25 cellular contexts compared by ENCODE assay signal in the genomic region with DNA sequence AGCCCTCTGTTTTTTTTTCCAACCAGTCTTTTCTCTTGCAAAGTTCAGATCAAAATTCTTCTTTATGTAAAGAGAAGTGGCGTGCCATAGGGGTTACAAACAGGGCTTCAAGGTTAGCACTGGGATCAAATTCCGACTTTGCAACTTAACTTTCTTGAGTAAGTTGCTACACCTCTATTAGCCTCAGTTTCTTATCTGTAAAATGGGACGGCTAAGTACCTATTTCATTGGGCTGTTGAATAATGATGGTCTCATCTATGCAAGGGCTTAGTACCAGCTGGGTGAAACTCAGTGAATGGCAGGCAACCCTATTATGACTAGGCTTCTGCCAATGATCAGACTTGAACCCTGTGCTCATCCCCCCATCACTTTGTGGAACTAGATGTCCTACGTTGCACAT. TPM values are rescaled to one million over a fixed set of nuclear protein-coding genes. Genes with fewer than 3 reads are reported as not detected.
DNase-seq lines count a peak whose midpoint lies in the region; ATAC-seq, FAIRE-seq and TF ChIP-seq lines count a peak whose summit lies in the region.
"Had no signal": no experiment of that assay in that cellular context is flagged by ENCODE, and none has a peak within 500 bp of the region (broad histone marks: within the 10 kb centered on the region; RNA-seq: fewer than 3 reads in every experiment).

No MANE protein-coding gene starts in this region.

- H3K4me3 ChIP-seq in HepG2 (replicated peaks in 1 of 3; ENCODE audit: insufficient read depth in 1 of 3, low read depth in 2 of 3, low read length in 3 of 3) = no peak overlapping the region
- H3K4me3 ChIP-seq in right lobe of liver = no peak overlapping the region
- no peak overlapping the region for H3K4me3 ChIP-seq in choroid plexus epithelial cell (ENCODE audit: low read depth, low read length)
- no peak overlapping the region for H3K4me3 ChIP-seq in naive thymus-derived CD4-positive, alpha-beta T cell (ENCODE audit: low read length)
- no peak overlapping the region for H3K4me3 ChIP-seq in mucosa of descending colon
- no peak overlapping the region for H3K4me3 ChIP-seq in transverse colon
- H3K4me3 ChIP-seq: hepatocyte, MG63, SJSA1 had no signal

- H3K4me1 ChIP-seq in HepG2 (ENCODE audit: insufficient read depth, low read length) = peaks cover 43% of the 10 kb centered on the region
- H3K4me1 ChIP-seq in right lobe of liver = peaks cover 0 to 9% (median 0%) of the 10 kb centered on the region in 4 donors
- H3K4me1 ChIP-seq in naive thymus-derived CD4-positive, alpha-beta T cell (ENCODE audit: control insufficient read depth in 2 of 2, insufficient read depth in 2 of 2, low read length in 2 of 2) = peaks cover 42 to 46% of the 10 kb centered on the region in 2 donors
- peaks cover 6% of the 10 kb centered on the region for H3K4me1 ChIP-seq in mucosa of descending colon (ENCODE audit: low read depth)
- H3K4me1 ChIP-seq in transverse colon = peaks cover 0 to 18% (median 7%) of the 10 kb centered on the region in 4 donors

- H3K79me2 ChIP-seq in HepG2 (ENCODE audit: insufficient read depth, low read length) = no peaks in the 10 kb centered on the region
- H3K79me2 ChIP-seq: hepatocyte had no signal

- ATAC-seq in HepG2 (no peak), right lobe of liver (no peak), mucosa of descending colon (no peak)
- no peak for ATAC-seq in naive thymus-derived CD4-positive, alpha-beta T cell
- ATAC-seq: activated CD4-positive, CD25-positive, alpha-beta regulatory T cell treated with anti-CD3 and anti-CD28 coated beads, Interleukin-2, amount 50 U/mL, for 24 hours; activated naive CD4-positive, alpha-beta T cell treated with anti-CD3 and anti-CD28 coated beads, Interleukin-2, amount 50 U/mL, for 72 hours had no signal

- H3K27me3 ChIP-seq in HepG2 (ENCODE audit: control insufficient read depth in 1 of 2, insufficient read depth in 2 of 2, low read length in 2 of 2) = peaks cover 3 to 17% of the 10 kb centered on the region in 2 experiments; a peak in 3 of 5 replicates
- no peaks in the 10 kb centered on the region for H3K27me3 ChIP-seq in right lobe of liver
- H3K27me3 ChIP-seq in naive thymus-derived CD4-positive, alpha-beta T cell (ENCODE audit: control insufficient read depth in 2 of 2, insufficient read depth in 2 of 2, low read length in 2 of 2) = no peaks in the 10 kb centered on the region
- H3K27me3 ChIP-seq in transverse colon = no peaks in the 10 kb centered on the region
- H3K27me3 ChIP-seq: hepatocyte, MG63, SJSA1 had no signal

- intact Hi-C loops in HepG2 (cut with micrococcal nuclease; ENCODE audit: unreplicated experiment) = loop anchor here (2.0 kb wide), 1 partner anchor 16 kb away; no protein-coding TSS in a partner anchor
- intact Hi-C loops in right lobe of liver (cut with DNase I) = no loop called here
- intact Hi-C loops in naive thymus-derived CD4-positive, alpha-beta T cell (cut with micrococcal nuclease) = no loop called here
- intact Hi-C loops in mucosa of descending colon (cut with DNase I, micrococcal nuclease) = loop anchor here in 1 of 2 donors (5.0 kb wide), 1 partner anchor 43 kb away; no protein-coding TSS in a partner anchor
- intact Hi-C loops in transverse colon (cut with DNase I; ENCODE audit: low total_unique reads) = no loop called here

- no peak overlapping the region for H2AFZ ChIP-seq in HepG2 (ENCODE audit: low read length)
- H2AFZ ChIP-seq: hepatocyte had no signal

- in situ Hi-C loops in HepG2 (cut with HindIII; ENCODE audit: extremely low pct_ligation_motif_present, low pct_unique_long_range_greater_than_20kb) = loop anchor here (5.0 kb wide), 1 partner anchor 43 kb away; no protein-coding TSS in a partner anchor
- in situ Hi-C loops in transverse colon (cut with MboI; ENCODE audit: low pct_ligation_motif_present in 1 of 4, low pct_unique_long_range_greater_than_20kb in 1 of 4, low sequenced_read_pairs in 3 of 4) = loop anchor here in 1 of 4 donors (5.0 kb wide), 1 partner anchor 43 kb away; no protein-coding TSS in a partner anchor

- H3K4me3 Mint-ChIP-seq in naive thymus-derived CD4-positive, alpha-beta T cell = peak overlapping the region in 3 of 10 donors; percentile 1 to 20 (median 14)
- H3K4me3 Mint-ChIP-seq: activated CD4-positive, alpha-beta memory T cell treated with anti-CD3 and anti-CD28 coated beads, Interleukin-2, amount 10 ng/mL, durations not matched to agents 7 days and 5 days; CD14-positive monocyte; naive B cell had no signal

- DNase-seq in HepG2 (ENCODE audit: low spot score) (no peak), right lobe of liver (no peak), choroid plexus epithelial cell (ENCODE audit: low read depth) (peak; percentile 6), mucosa of descending colon (no peak), transverse colon (no peak), GOT3 (lab: John Stamatoyannopoulos, UW) (no peak)
- DNase-seq in naive thymus-derived CD4-positive, alpha-beta T cell = no peak
- DNase-seq in activated CD8-positive, alpha-beta memory T cell treated with anti-CD3 and anti-CD28 coated beads, Interleukin-2, amount 50 U/mL, for 48 hours = no peak
- DNase-seq: activated CD4-positive, alpha-beta memory T cell treated with anti-CD3 and anti-CD28 coated beads, Interleukin-2, amount 10 ng/mL, durations not matched to agents 7 days and 5 days; cerebellar nuclear complex; KG1; MG63; naive B cell; NCI-H1417; NCI-H2029 treated with DMSO at 0.1 percent for 48 hours; NCI-H2227 treated with DMSO at 0.1 percent for 48 hours; NCI-H69 had no signal

- POLR2A ChIA-PET in HepG2 (lab: Yijun Ruan, JAX) = no interaction called here
- POLR2A ChIA-PET in naive thymus-derived CD4-positive, alpha-beta T cell (lab: Charles Lee) = interaction anchor here (1.3 to 6.2 kb wide), 5 partner anchors 18 to 47 kb away, joined by 3 to 78 read pairs (median 38); a partner anchor contains a TSS

- H3K4me2 ChIP-seq in HepG2 (ENCODE audit: low read depth, low read length) = no peak overlapping the region
- H3K4me2 ChIP-seq: hepatocyte had no signal

- H3K36me3 Mint-ChIP-seq in naive thymus-derived CD4-positive, alpha-beta T cell = peaks cover 0 to 20% (median 0%) of the 10 kb centered on the region in 5 donors
- H3K36me3 Mint-ChIP-seq: naive B cell had no signal

- H3K9me3 Mint-ChIP-seq in naive thymus-derived CD4-positive, alpha-beta T cell = peaks cover 0 to 6% (median 0%) of the 10 kb centered on the region in 11 donors
- H3K9me3 Mint-ChIP-seq: naive B cell had no signal

- TF ChIP-seq POLR2A in HepG2 (IDR thresholded peaks at IDR 0.05; ENCODE audit: insufficient read depth in 1 of 2, low read depth in 2 of 2, low read length in 2 of 2) (no peak), right lobe of liver (IDR thresholded peaks at IDR 0.05) (no peak), transverse colon (IDR thresholded peaks at IDR 0.05) (no peak)

- FAIRE-seq in HepG2 (lab: Jason Lieb, UNC) = no peak
- FAIRE-seq: astrocyte, RCC 7860, TTC549 had no signal

- H3K27ac ChIP-seq in HepG2 (ENCODE audit: extremely low read length, insufficient read depth, low read length) (no peak overlapping the region), right lobe of liver (no peak overlapping the region), transverse colon (no peak overlapping the region)
- no peak overlapping the region for H3K27ac ChIP-seq in naive thymus-derived CD4-positive, alpha-beta T cell (ENCODE audit: low read depth, low read length)
- H3K27ac ChIP-seq: hepatocyte, SJSA1 had no signal

- H3K9ac ChIP-seq in HepG2 (ENCODE audit: insufficient read depth, low read depth, low read length) = no peak overlapping the region

- CTCF ChIA-PET in HepG2 (lab: Yijun Ruan, JAX; ENCODE audit: low intra/inter-chr PET ratio, low total read pairs) = interaction anchor here (1.9 to 4.1 kb wide), 2 partner anchors 46 to 49 kb away, joined by 7 to 42 read pairs; a partner anchor contains a TSS
- CTCF ChIA-PET in naive thymus-derived CD4-positive, alpha-beta T cell (lab: Charles Lee) = interaction anchor here (3.2 to 8.2 kb wide), 5 partner anchors 12 to 46 kb away, joined by 23 to 259 read pairs (median 58); a partner anchor contains a TSS

- peak overlapping the region in 8 of 9 donors; percentile 14 to 92 (median 54) for H3K27ac Mint-ChIP-seq in naive thymus-derived CD4-positive, alpha-beta T cell
- H3K27ac Mint-ChIP-seq: activated CD4-positive, alpha-beta memory T cell treated with anti-CD3 and anti-CD28 coated beads, Interleukin-2, amount 10 ng/mL, durations not matched to agents 7 days and 5 days had no signal

- TF ChIP-seq EP300 in HepG2 (IDR thresholded peaks at IDR 0.05; ENCODE audit: low read depth in 2 of 2, low read length in 2 of 2) = no peak
- TF ChIP-seq EP300 in HepG2 (CRISPR knock-in tag; IDR thresholded peaks at IDR 0.05; ENCODE audit: borderline replicate concordance) = no peak
- TF ChIP-seq EP300 in transverse colon (IDR thresholded peaks at IDR 0.05; ENCODE audit: low read depth) = no peak

- 13% methylated on average over 4 of the region's 4 CpGs for WGBS in HepG2 (ENCODE audit: low lambda C conversion rate)
- 79% methylated on average over 4 of the region's 4 CpGs for WGBS in right lobe of liver (ENCODE audit: insufficient coverage, low coverage, low lambda C conversion rate, missing lambda C conversion rate)
- WGBS in transverse colon (ENCODE audit: low coverage in 1 of 2), 2 donors = 85 to 100% methylated on average over 2 to 4 of the region's 4 CpGs

- H3K4me1 Mint-ChIP-seq in naive thymus-derived CD4-positive, alpha-beta T cell = peaks cover 53 to 93% (median 77%) of the 10 kb centered on the region in 7 donors

- H4K20me1 ChIP-seq in HepG2 (ENCODE audit: insufficient read depth, low read length) = no peaks in the 10 kb centered on the region

- no peaks in the 10 kb centered on the region for H3K9me3 ChIP-seq in HepG2 (ENCODE audit: low read length)
- no peaks in the 10 kb centered on the region for H3K9me3 ChIP-seq in right lobe of liver
- H3K9me3 ChIP-seq in naive thymus-derived CD4-positive, alpha-beta T cell (ENCODE audit: control insufficient read depth in 2 of 3, low read length in 3 of 3) = no peaks in the 10 kb centered on the region
- no peaks in the 10 kb centered on the region for H3K9me3 ChIP-seq in mucosa of descending colon
- no peaks in the 10 kb centered on the region for H3K9me3 ChIP-seq in transverse colon

- no TSS peak for BruUV-seq in HepG2 (replicated peaks; lab: Mats Ljungman, UMichigan)

- no peak for TF ChIP-seq CTCF in HepG2 (CRISPR knock-in tag; IDR thresholded peaks at IDR 0.05)
- TF ChIP-seq CTCF in right lobe of liver (IDR thresholded peaks at IDR 0.05) = no peak
- no peak for TF ChIP-seq CTCF in choroid plexus epithelial cell (conservative IDR thresholded peaks at IDR 0.05; ENCODE audit: low read depth, low read length)
- TF ChIP-seq CTCF in mucosa of descending colon (IDR thresholded peaks at IDR 0.05) = no peak
- no peak for TF ChIP-seq CTCF in transverse colon (IDR thresholded peaks at IDR 0.05)

- H3K27me3 Mint-ChIP-seq in naive thymus-derived CD4-positive, alpha-beta T cell = no peaks in the 10 kb centered on the region

- no peaks in the 10 kb centered on the region for H3K36me3 ChIP-seq in HepG2 (replicated peaks in 1 of 2; ENCODE audit: control insufficient read depth in 1 of 2, insufficient read depth in 2 of 2, low read length in 2 of 2)
- no peaks in the 10 kb centered on the region for H3K36me3 ChIP-seq in right lobe of liver
- no peaks in the 10 kb centered on the region for H3K36me3 ChIP-seq in naive thymus-derived CD4-positive, alpha-beta T cell (ENCODE audit: control insufficient read depth in 2 of 3, insufficient read depth in 3 of 3, low read length in 3 of 3)
- no peaks in the 10 kb centered on the region for H3K36me3 ChIP-seq in mucosa of descending colon (ENCODE audit: low read depth)
- H3K36me3 ChIP-seq in transverse colon = no peaks in the 10 kb centered on the region

- no peak for TF ChIP-seq RAD21 in HepG2 (CRISPR knock-in tag; IDR thresholded peaks at IDR 0.05)

RNA-seq across cellular contexts. Expression of a gene that starts 33.9 kb away (rescaled TPM):
- total RNA-seq in HepG2 (2016; rRNA removed; fragmentation: Illumina TruSeq; extraction: Trizol) (0.58 and 1.00 TPM in 2 replicates), right lobe of liver (1 to 10 TPM; 2.9 to 9.7 (median 7.7) TPM), mucosa of descending colon (10 to 100 TPM in 1 of 3 donors, 1 to 10 TPM in 2; 3.2 to 10.7 (median 5.7) TPM), transverse colon (10 to 100 TPM in 1 of 4 donors, 1 to 10 TPM in 3; 1.8 to 25.1 (median 6.6) TPM)
- total RNA-seq in HepG2 (2016; cell fraction: cytosol; rRNA removed; fragmentation: Illumina TruSeq; extraction: Trizol; ENCODE audit: low read depth) = 0.09 and 0.10 TPM in 2 replicates
- 0.55 and 1.0 TPM in 2 replicates for total RNA-seq in HepG2 (2016; cell fraction: insoluble cytoplasmic fraction; rRNA removed; fragmentation: Illumina TruSeq; extraction: Trizol)
- 0.38 and 0.53 TPM in 2 replicates for total RNA-seq in HepG2 (2016; cell fraction: membrane; rRNA removed; fragmentation: Illumina TruSeq; extraction: Trizol)
- 1.4 and 2.2 TPM in 2 replicates for total RNA-seq in HepG2 (2016; cell fraction: nucleus; rRNA removed; fragmentation: Illumina TruSeq; extraction: Trizol)
- polyA plus RNA-seq in HepG2 (2011; rRNA removed) = 2.8 and 3.0 TPM in 2 replicates
- 2.7 and 3.0 TPM in 2 replicates for polyA plus RNA-seq in HepG2 (2011; cell fraction: cytosol; rRNA removed)
- 4.0 and 5.2 TPM in 2 replicates for polyA plus RNA-seq in HepG2 (2011; cell fraction: nucleus; rRNA removed)
- polyA plus RNA-seq in HepG2 (2012) = 1.5 and 2.5 TPM in 2 replicates
- polyA plus RNA-seq in HepG2 (2016; cell fraction: cytosol; fragmentation: Illumina TruSeq; extraction: Trizol; ENCODE audit: low read depth) = 0.14 and 0.15 TPM in 2 replicates
- 0.71 and 1.0 TPM in 2 replicates for polyA plus RNA-seq in HepG2 (2016; cell fraction: insoluble cytoplasmic fraction; fragmentation: Illumina TruSeq; extraction: Trizol; ENCODE audit: low read depth)
- 0.26 and 0.37 TPM in 2 replicates for polyA plus RNA-seq in HepG2 (2016; cell fraction: membrane; fragmentation: Illumina TruSeq; extraction: Trizol; ENCODE audit: low read depth)
- 3.0 and 3.4 TPM in 2 replicates for polyA plus RNA-seq in HepG2 (2016; cell fraction: nucleus; fragmentation: Illumina TruSeq; extraction: Trizol; ENCODE audit: insufficient read depth, low read depth)
- polyA minus RNA-seq in HepG2 (2011; rRNA and poly(A)+ RNA removed; ENCODE audit: low replicate concordance) = 12.8 and 29.6 TPM in 2 replicates
- 3.2 and 4.6 TPM in 2 replicates for polyA minus RNA-seq in HepG2 (2011; cell fraction: cytosol; rRNA and poly(A)+ RNA removed)
- polyA minus RNA-seq in HepG2 (2011; cell fraction: nucleus; rRNA and poly(A)+ RNA removed) = 9.7 and 10.7 TPM in 2 replicates
- total RNA-seq in naive thymus-derived CD4-positive, alpha-beta T cell = 100 to 1,000 TPM in 1 of 5 experiments, 10 to 100 TPM in 4; 20.0 to 129 (median 27.8) TPM
- polyA plus RNA-seq in naive thymus-derived CD4-positive, alpha-beta T cell = 10 to 100 TPM; 17.8 to 18.0 TPM

RNA-seq across cellular contexts. Expression of a gene that starts 35.4 kb away (rescaled TPM):
- total RNA-seq in HepG2 (2016; rRNA removed; fragmentation: Illumina TruSeq; extraction: Trizol) (2.1 and 3.4 TPM in 2 replicates), right lobe of liver (1 to 10 TPM; 1.4 to 5.3 (median 2.8) TPM), mucosa of descending colon (10 to 100 TPM in 2 of 3 donors, 1 to 10 TPM in 1; 5.4 to 19.7 (median 18.3) TPM), transverse colon (10 to 100 TPM in 2 of 4 donors, 1 to 10 TPM in 2; 1.9 to 17.1 (median 10.6) TPM)
- 0.61 and 0.97 TPM in 2 replicates for total RNA-seq in HepG2 (2016; cell fraction: cytosol; rRNA removed; fragmentation: Illumina TruSeq; extraction: Trizol; ENCODE audit: low read depth)
- 1.9 and 2.5 TPM in 2 replicates for total RNA-seq in HepG2 (2016; cell fraction: insoluble cytoplasmic fraction; rRNA removed; fragmentation: Illumina TruSeq; extraction: Trizol)
- total RNA-seq in HepG2 (2016; cell fraction: membrane; rRNA removed; fragmentation: Illumina TruSeq; extraction: Trizol) = 1.3 and 2.6 TPM in 2 replicates
- total RNA-seq in HepG2 (2016; cell fraction: nucleus; rRNA removed; fragmentation: Illumina TruSeq; extraction: Trizol) = 2.4 and 3.2 TPM in 2 replicates
- polyA plus RNA-seq in HepG2 (2011; rRNA removed) = 5.8 and 7.9 TPM in 2 replicates
- polyA plus RNA-seq in HepG2 (2011; cell fraction: cytosol; rRNA removed) = 5.4 TPM in 2 replicates
- 3.2 and 4.7 TPM in 2 replicates for polyA plus RNA-seq in HepG2 (2011; cell fraction: nucleus; rRNA removed)
- polyA plus RNA-seq in HepG2 (2012) = 2.1 and 4.2 TPM in 2 replicates
- polyA plus RNA-seq in HepG2 (2016; cell fraction: cytosol; fragmentation: Illumina TruSeq; extraction: Trizol; ENCODE audit: low read depth) = 1.1 and 1.5 TPM in 2 replicates
- 1.4 and 1.8 TPM in 2 replicates for polyA plus RNA-seq in HepG2 (2016; cell fraction: insoluble cytoplasmic fraction; fragmentation: Illumina TruSeq; extraction: Trizol; ENCODE audit: low read depth)
- 1.1 and 1.6 TPM in 2 replicates for polyA plus RNA-seq in HepG2 (2016; cell fraction: membrane; fragmentation: Illumina TruSeq; extraction: Trizol; ENCODE audit: low read depth)
- polyA plus RNA-seq in HepG2 (2016; cell fraction: nucleus; fragmentation: Illumina TruSeq; extraction: Trizol; ENCODE audit: insufficient read depth, low read depth) = 1.4 and 2.0 TPM in 2 replicates
- polyA minus RNA-seq in HepG2 (2011; rRNA and poly(A)+ RNA removed; ENCODE audit: low replicate concordance) = 4.8 and 5.9 TPM in 2 replicates
- 0.99 and 3.0 TPM in 2 replicates for polyA minus RNA-seq in HepG2 (2011; cell fraction: cytosol; rRNA and poly(A)+ RNA removed)
- polyA minus RNA-seq in HepG2 (2011; cell fraction: nucleus; rRNA and poly(A)+ RNA removed) = 5.6 and 8.6 TPM in 2 replicates
- total RNA-seq in naive thymus-derived CD4-positive, alpha-beta T cell = 1 to 10 TPM; 1.1 to 2.5 (median 1.4) TPM
- 1 to 10 TPM; 1.0 to 1.3 TPM for polyA plus RNA-seq in naive thymus-derived CD4-positive, alpha-beta T cell

RNA-seq across cellular contexts. Expression of a gene that starts 49.3 kb away (rescaled TPM):
- total RNA-seq in HepG2 (2016; rRNA removed; fragmentation: Illumina TruSeq; extraction: Trizol) = not detected in 2 replicates
- not detected in 2 replicates for total RNA-seq in HepG2 (2016; cell fraction: cytosol; rRNA removed; fragmentation: Illumina TruSeq; extraction: Trizol; ENCODE audit: low read depth)
- total RNA-seq in HepG2 (2016; cell fraction: insoluble cytoplasmic fraction; rRNA removed; fragmentation: Illumina TruSeq; extraction: Trizol) = not detected in 2 replicates
- total RNA-seq in HepG2 (2016; cell fraction: membrane; rRNA removed; fragmentation: Illumina TruSeq; extraction: Trizol) = not detected in 2 replicates
- total RNA-seq in HepG2 (2016; cell fraction: nucleus; rRNA removed; fragmentation: Illumina TruSeq; extraction: Trizol) = not detected in 2 replicates
- 0.03 TPM in 2 replicates for polyA plus RNA-seq in HepG2 (2011; rRNA removed)
- not detected in 2 replicates for polyA plus RNA-seq in HepG2 (2011; cell fraction: cytosol; rRNA removed)
- polyA plus RNA-seq in HepG2 (2011; cell fraction: nucleus; rRNA removed) = 0.12 and 0.19 TPM in 2 replicates
- polyA plus RNA-seq in HepG2 (2012) = 0.09 TPM in 1 of 2 replicates, not detected in the other
- polyA plus RNA-seq in HepG2 (2016; cell fraction: cytosol; fragmentation: Illumina TruSeq; extraction: Trizol; ENCODE audit: low read depth) = not detected in 2 replicates
- polyA plus RNA-seq in HepG2 (2016; cell fraction: insoluble cytoplasmic fraction; fragmentation: Illumina TruSeq; extraction: Trizol; ENCODE audit: low read depth) = not detected in 2 replicates
- polyA plus RNA-seq in HepG2 (2016; cell fraction: membrane; fragmentation: Illumina TruSeq; extraction: Trizol; ENCODE audit: low read depth) = not detected in 2 replicates
- not detected in 2 replicates for polyA plus RNA-seq in HepG2 (2016; cell fraction: nucleus; fragmentation: Illumina TruSeq; extraction: Trizol; ENCODE audit: insufficient read depth, low read depth)
- polyA minus RNA-seq in HepG2 (2011; rRNA and poly(A)+ RNA removed; ENCODE audit: low replicate concordance) = not detected in 2 replicates
- not detected in 2 replicates for polyA minus RNA-seq in HepG2 (2011; cell fraction: cytosol; rRNA and poly(A)+ RNA removed)
- polyA minus RNA-seq in HepG2 (2011; cell fraction: nucleus; rRNA and poly(A)+ RNA removed) = 0.13 TPM in 1 of 2 replicates, not detected in the other
- total RNA-seq in right lobe of liver = 1 to 10 TPM in 1 of 6 experiments, under 1 TPM in 3, not detected in 2; 0.10 to 2.9 (median 0.15) TPM
- under 1 TPM in 1 of 5 experiments, not detected in 4; 0.17 TPM for total RNA-seq in naive thymus-derived CD4-positive, alpha-beta T cell
- polyA plus RNA-seq in naive thymus-derived CD4-positive, alpha-beta T cell = not detected
- total RNA-seq in mucosa of descending colon = under 1 TPM; 0.14 to 0.44 (median 0.17) TPM
- under 1 TPM in 2 of 4 donors, not detected in 2; 0.16 to 0.27 TPM for total RNA-seq in transverse colon
- polyA plus RNA-seq: CD14-positive monocyte, hepatocyte had no signal

RNA-seq across cellular contexts. Expression of a gene that starts 49.7 kb away (rescaled TPM):
- total RNA-seq in HepG2 (2016; rRNA removed; fragmentation: Illumina TruSeq; extraction: Trizol) (300 and 418 TPM in 2 replicates), right lobe of liver (100 to 1,000 TPM; 205 to 273 (median 240) TPM), mucosa of descending colon (10 to 100 TPM; 60.1 to 73.9 (median 62.9) TPM), transverse colon (10 to 100 TPM; 21.3 to 66.2 (median 45.9) TPM)
- 151 and 179 TPM in 2 replicates for total RNA-seq in HepG2 (2016; cell fraction: cytosol; rRNA removed; fragmentation: Illumina TruSeq; extraction: Trizol; ENCODE audit: low read depth)
- 301 and 437 TPM in 2 replicates for total RNA-seq in HepG2 (2016; cell fraction: insoluble cytoplasmic fraction; rRNA removed; fragmentation: Illumina TruSeq; extraction: Trizol)
- 192 and 211 TPM in 2 replicates for total RNA-seq in HepG2 (2016; cell fraction: membrane; rRNA removed; fragmentation: Illumina TruSeq; extraction: Trizol)
- total RNA-seq in HepG2 (2016; cell fraction: nucleus; rRNA removed; fragmentation: Illumina TruSeq; extraction: Trizol) = 110 and 113 TPM in 2 replicates
- 152 and 228 TPM in 2 replicates for polyA plus RNA-seq in HepG2 (2011; rRNA removed)
- 147 and 153 TPM in 2 replicates for polyA plus RNA-seq in HepG2 (2011; cell fraction: cytosol; rRNA removed)
- polyA plus RNA-seq in HepG2 (2011; cell fraction: nucleus; rRNA removed) = 37.4 and 37.5 TPM in 2 replicates
- polyA plus RNA-seq in HepG2 (2012) = 165 and 247 TPM in 2 replicates
- 177 and 202 TPM in 2 replicates for polyA plus RNA-seq in HepG2 (2016; cell fraction: cytosol; fragmentation: Illumina TruSeq; extraction: Trizol; ENCODE audit: low read depth)
- polyA plus RNA-seq in HepG2 (2016; cell fraction: insoluble cytoplasmic fraction; fragmentation: Illumina TruSeq; extraction: Trizol; ENCODE audit: low read depth) = 365 and 402 TPM in 2 replicates
- polyA plus RNA-seq in HepG2 (2016; cell fraction: membrane; fragmentation: Illumina TruSeq; extraction: Trizol; ENCODE audit: low read depth) = 152 and 182 TPM in 2 replicates
- 148 and 165 TPM in 2 replicates for polyA plus RNA-seq in HepG2 (2016; cell fraction: nucleus; fragmentation: Illumina TruSeq; extraction: Trizol; ENCODE audit: insufficient read depth, low read depth)
- 30.9 and 42.9 TPM in 2 replicates for polyA minus RNA-seq in HepG2 (2011; rRNA and poly(A)+ RNA removed; ENCODE audit: low replicate concordance)
- polyA minus RNA-seq in HepG2 (2011; cell fraction: cytosol; rRNA and poly(A)+ RNA removed) = 56.1 and 62.9 TPM in 2 replicates
- polyA minus RNA-seq in HepG2 (2011; cell fraction: nucleus; rRNA and poly(A)+ RNA removed) = 58.7 and 65.3 TPM in 2 replicates
- total RNA-seq in naive thymus-derived CD4-positive, alpha-beta T cell = 100 to 1,000 TPM in 1 of 5 experiments, 10 to 100 TPM in 4; 28.1 to 129 (median 49.1) TPM
- 100 to 1,000 TPM; 116 to 141 TPM for polyA plus RNA-seq in naive thymus-derived CD4-positive, alpha-beta T cell
